20 cellular contexts compared by ENCODE assay signal in the genomic region with DNA sequence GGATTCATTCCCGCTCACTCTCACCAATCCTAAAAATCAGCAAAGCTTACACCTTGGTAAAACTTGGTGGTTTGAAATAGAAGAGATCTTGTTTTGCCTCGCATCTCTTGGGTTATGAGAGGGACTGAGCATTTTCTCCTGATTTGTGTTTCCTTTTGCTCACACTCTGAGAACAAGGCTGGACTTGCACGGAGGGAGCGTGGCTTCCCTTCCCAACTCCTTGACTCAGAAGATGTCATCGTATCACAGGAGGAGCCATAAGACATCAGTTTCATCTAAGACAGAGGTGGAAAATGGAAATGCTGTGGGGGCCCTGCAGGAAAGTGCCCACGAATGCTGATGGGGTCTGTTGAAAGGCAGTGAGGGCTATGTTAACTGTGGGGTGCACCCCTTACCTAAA.
"Had no signal": no experiment of that assay in that cellular context is flagged by ENCODE, and none has a peak within 500 bp of the region (broad histone marks: within the 10 kb centered on the region; RNA-seq: fewer than 3 reads in every experiment).

No MANE protein-coding gene starts in this region.

- FAIRE-seq: colon, small intestine, urothelium cell line had no signal

- H3K27ac Mint-ChIP-seq: dendritic cell treated with granulocyte-macrophage colony-stimulating factor and Interleukin-4, amounts not matched to agents 40 ng/mL and 50 ng/mL, for 4 days; naive B cell; nephron had no signal

- H3K4me1 Mint-ChIP-seq: naive B cell had no signal

- H3K36me3 ChIP-seq: gastroesophageal sphincter, neutrophil, right atrium auricular region, stomach, thoracic aorta, transverse colon had no signal

- H3K36me3 Mint-ChIP-seq: naive B cell had no signal

- H3K9me3 ChIP-seq: gastroesophageal sphincter, neutrophil, right atrium auricular region, stomach, thoracic aorta, transverse colon had no signal

- H3K27ac ChIP-seq: gastroesophageal sphincter, neutrophil, right atrium auricular region, stomach, thoracic aorta, transverse colon had no signal

- H3K4me3 ChIP-seq: gastroesophageal sphincter, lung, right atrium auricular region, stomach, thoracic aorta, transverse colon had no signal

- H3K4me3 Mint-ChIP-seq: dendritic cell treated with granulocyte-macrophage colony-stimulating factor and Interleukin-4, amounts not matched to agents 40 ng/mL and 50 ng/mL, for 4 days; naive B cell; nephron had no signal

- H3K27me3 ChIP-seq: gastroesophageal sphincter, right atrium auricular region, transverse colon had no signal

- H3K4me1 ChIP-seq: gastroesophageal sphincter, right atrium auricular region, stomach, transverse colon had no signal

- ATAC-seq: gastroesophageal sphincter, left colon, left ventricle myocardium superior had no signal

- DNase-seq: left colon; left ventricle myocardium superior; mesendoderm; naive B cell; posterior cingulate gyrus; small intestine; stimulated activated CD4-positive, alpha-beta T cell treated with anti-CD3 and anti-CD28 coated beads, Interleukin-12 subunit alpha, Interleukin-12 subunit beta, amount 100 ng/mL, for 4 hours; stimulated activated naive CD4-positive, alpha-beta T cell; stomach; substantia nigra; transverse colon had no signal

- H3K9me3 Mint-ChIP-seq: dendritic cell treated with granulocyte-macrophage colony-stimulating factor and Interleukin-4, amounts not matched to agents 40 ng/mL and 50 ng/mL, for 4 days had no signal
